8 cellular contexts compared by ENCODE assay signal in the genomic region with DNA sequence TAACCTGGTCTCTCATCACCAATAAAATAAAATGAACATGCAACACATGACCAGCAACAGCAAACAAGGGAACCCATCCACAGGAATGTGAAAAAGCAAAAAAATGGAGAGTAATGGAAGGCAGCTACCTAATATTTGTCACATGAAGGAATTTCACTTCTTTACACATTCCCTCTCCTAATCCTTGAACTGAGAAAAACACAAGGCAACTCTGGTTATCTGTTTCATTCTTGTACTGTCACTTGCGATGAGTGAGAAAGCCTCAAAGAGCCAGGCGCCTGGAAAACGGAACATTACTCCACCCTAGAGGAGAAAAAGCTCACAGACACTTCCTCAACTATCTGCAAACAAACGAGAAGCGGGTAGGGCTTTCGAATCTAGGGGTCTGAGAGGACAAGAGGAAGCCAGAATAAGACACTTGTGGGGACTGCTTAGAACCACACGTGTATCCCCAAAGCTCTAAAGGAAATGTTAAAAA. TPM values are rescaled to one million over a fixed set of nuclear protein-coding genes. Genes with fewer than 3 reads are reported as not detected.
DNase-seq lines count a peak whose midpoint lies in the region; ATAC-seq and TF ChIP-seq lines count a peak whose summit lies in the region.

No MANE protein-coding gene starts in this region.

- H3K27me3 ChIP-seq in left ventricle myocardium inferior (ENCODE audit: low read depth): no peaks in the 10 kb centered on the region

- H3K36me3 Mint-ChIP-seq in activated naive CD8-positive, alpha-beta T cell treated with anti-CD3 and anti-CD28 coated beads, Interleukin-2, amount 50 U/mL, for 24 hours (ENCODE audit: low read depth): no peaks in the 10 kb centered on the region

- peaks cover 2% of the 10 kb centered on the region for H3K27me3 Mint-ChIP-seq in activated naive CD8-positive, alpha-beta T cell treated with anti-CD3 and anti-CD28 coated beads, Interleukin-2, amount 50 U/mL, for 24 hours

- no peaks in the 10 kb centered on the region for H3K9me3 Mint-ChIP-seq in activated naive CD8-positive, alpha-beta T cell treated with anti-CD3 and anti-CD28 coated beads, Interleukin-2, amount 50 U/mL, for 24 hours

- CTCF ChIA-PET in AG04449 (lab: Yijun Ruan, JAX): interaction anchor here (0.6 to 2.6 kb wide), 28 partner anchors 11 to 454 kb away, joined by 3 to 27 read pairs (median 5); a partner anchor contains a TSS
- CTCF ChIA-PET in GM10248 (lab: Yijun Ruan, JAX): interaction anchor here (0.8 to 3.8 kb wide), 14 partner anchors 9 to 1053 kb away, joined by 3 to 22 read pairs (median 4); a partner anchor contains a TSS

- no peaks in the 10 kb centered on the region for H3K36me3 ChIP-seq in left ventricle myocardium inferior

- ATAC-seq in activated naive CD8-positive, alpha-beta T cell treated with anti-CD3 and anti-CD28 coated beads, Interleukin-2, amount 50 U/mL, for 24 hours: no peak
- ATAC-seq in sciatic nerve (peak; percentile 94), GM19467 (IDR thresholded peaks at IDR 0.05; ENCODE audit: unreplicated experiment) (no peak), HG02642 (IDR thresholded peaks at IDR 0.05; ENCODE audit: poor library complexity, unreplicated experiment) (no peak)

- TF ChIP-seq CTCF in AG04449 (IDR thresholded peaks at IDR 0.05; ENCODE audit: insufficient read depth, low read length, missing control alignments) (peak; percentile 58), GM10248 (IDR thresholded peaks at IDR 0.05; ENCODE audit: control extremely low read depth, extremely low read depth, low read depth, missing control alignments) (peak; percentile 54), left ventricle myocardium inferior (IDR thresholded peaks at IDR 0.05; ENCODE audit: borderline replicate concordance) (peak; percentile 68)

- H3K4me3 Mint-ChIP-seq in activated naive CD8-positive, alpha-beta T cell treated with anti-CD3 and anti-CD28 coated beads, Interleukin-2, amount 50 U/mL, for 24 hours: peak overlapping the region; percentile 2

- no peaks in the 10 kb centered on the region for H3K9me3 ChIP-seq in left ventricle myocardium inferior (replicated peaks)

- peak; percentile 45 for DNase-seq in AG04449 (ENCODE audit: low read depth, low spot score)
- peak; percentile 55 for DNase-seq in GM10248 (ENCODE audit: extremely low spot score)
- peak; percentile 18 for DNase-seq in NCI-H2196 treated with DMSO at 0.1 percent for 48 hours (lab: John Stamatoyannopoulos, UW; ENCODE audit: unreplicated experiment)
- peak; percentile 21 for DNase-seq in activated naive CD8-positive, alpha-beta T cell treated with anti-CD3 and anti-CD28 coated beads, Interleukin-2, amount 50 U/mL, for 24 hours
- DNase-seq in left ventricle myocardium inferior: no peak
- peak; percentile 73 for DNase-seq in sciatic nerve (ENCODE audit: low spot score)

- H3K4me1 Mint-ChIP-seq in activated naive CD8-positive, alpha-beta T cell treated with anti-CD3 and anti-CD28 coated beads, Interleukin-2, amount 50 U/mL, for 24 hours: peaks cover 23% of the 10 kb centered on the region

- H3K4me3 ChIP-seq in AG04449 (ENCODE audit: low read depth, low read length): no peak overlapping the region
- peak overlapping the region; percentile 13 for H3K4me3 ChIP-seq in left ventricle myocardium inferior

- no peak overlapping the region for H3K27ac Mint-ChIP-seq in activated naive CD8-positive, alpha-beta T cell treated with anti-CD3 and anti-CD28 coated beads, Interleukin-2, amount 50 U/mL, for 24 hours

- H3K4me1 ChIP-seq in left ventricle myocardium inferior: peaks cover 16% of the 10 kb centered on the region

- peak overlapping the region; percentile 71 for H3K27ac ChIP-seq in left ventricle myocardium inferior (replicated peaks)

- intact Hi-C loops in left ventricle myocardium inferior (cut with micrococcal nuclease) (no loop called here), sciatic nerve (cut with DNase I) (no loop called here)

- POLR2A ChIA-PET in AG04449 (lab: Yijun Ruan, JAX) (interaction anchor here (0.5 to 1.6 kb wide), 3 partner anchors 35 to 46 kb away, joined by 3 to 4 read pairs (median 3); no protein-coding TSS in a partner anchor), GM10248 (lab: Yijun Ruan, JAX) (no interaction called here)

RNA-seq across cellular contexts. Expression of a gene that starts 13.8 kb away (rescaled TPM):
- 0.16 TPM for total RNA-seq in left ventricle myocardium inferior
- 1.8 TPM for total RNA-seq in sciatic nerve

RNA-seq across cellular contexts. Expression of a gene that starts 13.9 kb away (rescaled TPM):
- 8.9 TPM for total RNA-seq in left ventricle myocardium inferior
- total RNA-seq in sciatic nerve: 18.1 TPM
